ENCODE assay signal across 8 cellular contexts in genomic region chr10:127906548-127907377, GRCh38. TPM values are rescaled to one million over a fixed set of nuclear protein-coding genes. Genes with fewer than 3 reads are reported as not detected.
A peak's percentile ranks its signal among the peaks of the same experiment; 100 is the strongest.
DNase-seq lines count a peak whose midpoint lies in the region; ATAC-seq and TF ChIP-seq lines count a peak whose summit lies in the region.

Gene PTPRE (plus strand): TSS chr10:127907103. CDS start chr10:128040882, 133,779 bp downstream.

- no peaks in the 10 kb centered on the region for H3K4me1 Mint-ChIP-seq in natural killer cell
- peaks cover 2 to 9% of the 10 kb centered on the region in 2 donors for H3K4me1 Mint-ChIP-seq in stimulated activated naive B cell treated with anti-CD40 and anti-IgM and Interleukin-4, amounts not matched to agents 10 μg/mL and 1 μg/mL and 100 μg/mL, for 72 hours

- peak; percentile 73 for TF ChIP-seq CTCF in natural killer cell (IDR thresholded peaks at IDR 0.05)

- DNase-seq in NCI-H1417 (lab: John Stamatoyannopoulos, UW) (peak in 2 of 3 experiments; percentile 4 to 19), NCI-H1417 treated with DMSO at 0.1 percent for 48 hours (lab: John Stamatoyannopoulos, UW) (no peak), NCI-H526 treated with DMSO at 0.1 percent for 48 hours (lab: John Stamatoyannopoulos, UW) (peak; percentile 49), fibroblast of gingiva (ENCODE audit: low read depth) (peak; percentile 52), natural killer cell (peak; percentile 74)
- DNase-seq in activated T-cell treated with anti-CD3 and anti-CD28 coated beads, Interleukin-2, amount 50 U/mL, for 48 hours: peak; percentile 84 to 87
- DNase-seq in stimulated activated naive B cell treated with anti-CD40 and anti-IgM and Interleukin-4, amounts not matched to agents 10 μg/mL and 1 μg/mL and 100 μg/mL, for 72 hours: peak; percentile 58

- intact Hi-C loops in natural killer cell (cut with micrococcal nuclease): loop anchor here (1.0 to 5.0 kb wide), 3 partner anchors 105 to 246 kb away; no protein-coding TSS in a partner anchor

- H3K27me3 Mint-ChIP-seq in natural killer cell (ENCODE audit: low read depth in 2 of 2): peaks cover 39 to 65% of the 10 kb centered on the region in 2 donors
- H3K27me3 Mint-ChIP-seq in stimulated activated naive B cell treated with anti-CD40 and anti-IgM and Interleukin-4, amounts not matched to agents 10 μg/mL and 1 μg/mL and 100 μg/mL, for 72 hours: peaks cover 47 to 50% of the 10 kb centered on the region in 2 donors

- no peaks in the 10 kb centered on the region for H3K36me3 Mint-ChIP-seq in natural killer cell
- peaks cover 0 to 1% of the 10 kb centered on the region in 2 donors for H3K36me3 Mint-ChIP-seq in stimulated activated naive B cell treated with anti-CD40 and anti-IgM and Interleukin-4, amounts not matched to agents 10 μg/mL and 1 μg/mL and 100 μg/mL, for 72 hours

- H3K4me3 Mint-ChIP-seq in natural killer cell: peak within 1 kb of the TSS; percentile 49
- H3K4me3 Mint-ChIP-seq in stimulated activated naive B cell treated with anti-CD40 and anti-IgM and Interleukin-4, amounts not matched to agents 10 μg/mL and 1 μg/mL and 100 μg/mL, for 72 hours: peak within 1 kb of the TSS; percentile 29 to 47

- ATAC-seq in HG02852 (IDR thresholded peaks at IDR 0.05; ENCODE audit: unreplicated experiment): peak; percentile 76
- peak; percentile 91 to 99 (median 98) for ATAC-seq in natural killer cell
- ATAC-seq in stimulated activated naive B cell treated with anti-CD40 and anti-IgM and Interleukin-4, amounts not matched to agents 10 μg/mL and 1 μg/mL and 100 μg/mL, for 72 hours (replicated peaks): peak; percentile 94 to 95

- no peaks in the 10 kb centered on the region for H3K9me3 Mint-ChIP-seq in natural killer cell
- peaks cover 2 to 4% of the 10 kb centered on the region in 2 donors for H3K9me3 Mint-ChIP-seq in stimulated activated naive B cell treated with anti-CD40 and anti-IgM and Interleukin-4, amounts not matched to agents 10 μg/mL and 1 μg/mL and 100 μg/mL, for 72 hours

- no peak within 1 kb of the TSS for H3K27ac Mint-ChIP-seq in natural killer cell
- H3K27ac Mint-ChIP-seq in stimulated activated naive B cell treated with anti-CD40 and anti-IgM and Interleukin-4, amounts not matched to agents 10 μg/mL and 1 μg/mL and 100 μg/mL, for 72 hours: no peak within 1 kb of the TSS

RNA-seq across cellular contexts. Expression of gene PTPRE, which starts in this region (rescaled TPM):
- 100 to 1,000 TPM; 274 to 280 (median 275) TPM for total RNA-seq in natural killer cell
